ENCODE assay signal across 17 cellular contexts in the genomic region with DNA sequence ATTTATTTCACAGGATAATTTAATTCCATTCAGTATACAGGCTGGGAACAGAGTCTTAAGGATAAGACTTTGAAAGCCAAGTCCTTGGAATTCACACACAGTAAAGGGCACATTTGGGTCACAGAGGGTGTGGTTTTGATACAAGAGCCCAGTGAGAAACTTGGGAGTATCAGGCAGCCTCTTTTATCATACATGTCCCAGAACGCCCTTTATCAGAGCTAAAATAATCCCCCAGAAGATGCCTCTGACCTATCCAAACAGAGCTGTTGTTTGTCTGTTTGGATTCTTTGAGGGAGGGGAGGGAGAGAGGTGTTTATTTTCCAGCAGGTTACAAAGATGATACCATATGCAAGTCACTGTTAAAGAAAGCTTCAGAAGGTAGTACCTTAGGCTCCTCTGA.
DNase-seq lines count a peak whose midpoint lies in the region; ATAC-seq and TF ChIP-seq lines count a peak whose summit lies in the region.
"Had no signal": no experiment of that assay in that cellular context is flagged by ENCODE, and none has a peak within 500 bp of the region (broad histone marks: within the 10 kb centered on the region; RNA-seq: fewer than 3 reads in every experiment).

No MANE protein-coding gene starts in this region.

- no peak overlapping the region for H3K4me2 ChIP-seq in neuronal stem cell (ENCODE audit: insufficient read depth, low read length, poor library complexity, severe bottlenecking)
- H3K4me2 ChIP-seq: GM23338 had no signal

- H3K36me3 ChIP-seq in CD4-positive, alpha-beta memory T cell (ENCODE audit: insufficient read depth, low read length) = peaks cover 81% of the 10 kb centered on the region
- H3K36me3 ChIP-seq in neuronal stem cell (replicated peaks in 1 of 2; ENCODE audit: control insufficient read depth in 2 of 2, insufficient read depth in 2 of 2, low read length in 2 of 2) = no peaks in the 10 kb centered on the region
- H3K36me3 ChIP-seq: pancreas had no signal

- POLR2A ChIA-PET in CD4-positive, alpha-beta memory T cell (lab: Charles Lee; ENCODE audit: partially characterized antibody) = interaction anchor here (1.0 to 4.0 kb wide), 3 partner anchors 10 to 12 kb away, joined by 3 to 15 read pairs (median 4); no protein-coding TSS in a partner anchor

- no peak overlapping the region for H2BK5ac ChIP-seq in neuronal stem cell (ENCODE audit: low read length)

- H3K9ac ChIP-seq in neuronal stem cell (ENCODE audit: low read depth, low read length, poor library complexity) = no peak overlapping the region

- H3K23ac ChIP-seq in neuronal stem cell (ENCODE audit: low read depth, low read length, poor library complexity) = no peak overlapping the region

- no peaks in the 10 kb centered on the region for H3K9me3 ChIP-seq in CD4-positive, alpha-beta memory T cell (ENCODE audit: control insufficient read depth in 1 of 2, low read length in 2 of 2)
- H3K9me3 ChIP-seq in neuronal stem cell (replicated peaks in 1 of 2; ENCODE audit: control insufficient read depth in 2 of 2, insufficient read depth in 1 of 2, low read depth in 1 of 2, low read length in 2 of 2) = no peaks in the 10 kb centered on the region
- H3K9me3 ChIP-seq: pancreas had no signal

- CTCF ChIA-PET in CD4-positive, alpha-beta memory T cell (lab: Charles Lee; ENCODE audit: partially characterized antibody) = interaction anchor here (1.3 to 9.8 kb wide), 2 partner anchors 10 to 15 kb away, joined by 3 to 106 read pairs; no protein-coding TSS in a partner anchor

- no CpG with 5 or more reads among the region's 1 CpG for WGBS in neuronal stem cell (ENCODE audit: extremely low coverage in 2 of 2, insufficient read length in 2 of 2, insufficient replicate concordance in 1 of 2), 2 donors

- H3K4me3 Mint-ChIP-seq in CD4-positive, alpha-beta memory T cell = no peak overlapping the region
- H3K4me3 Mint-ChIP-seq in endothelial cell (ENCODE audit: unreplicated experiment) = no peak overlapping the region
- H3K4me3 Mint-ChIP-seq: activated T-cell treated with anti-CD3 and anti-CD28 coated beads, Interleukin-2, amount 50 U/mL, for 4 hours; GM23338; stimulated activated naive B cell treated with anti-CD40 and anti-IgM and Interleukin-4, amounts not matched to agents 10 μg/mL and 1 μg/mL and 100 μg/mL, for 72 hours had no signal

- H3K18ac ChIP-seq in neuronal stem cell (ENCODE audit: low read length) = no peak overlapping the region

- H4K91ac ChIP-seq in neuronal stem cell (ENCODE audit: low read depth, low read length, poor library complexity) = no peak overlapping the region

- H3K4me1 Mint-ChIP-seq in CD4-positive, alpha-beta memory T cell = peaks cover 15 to 48% (median 26%) of the 10 kb centered on the region in 4 donors
- H3K4me1 Mint-ChIP-seq in endothelial cell (ENCODE audit: unreplicated experiment) = peaks cover 5% of the 10 kb centered on the region

- H2BK12ac ChIP-seq in neuronal stem cell (ENCODE audit: low read length) = no peak overlapping the region

- H3K27ac Mint-ChIP-seq in CD4-positive, alpha-beta memory T cell = peak overlapping the region in 4 of 7 donors; percentile 45 to 84 (median 76)
- H3K27ac Mint-ChIP-seq in endothelial cell (ENCODE audit: unreplicated experiment) = no peak overlapping the region
- H3K27ac Mint-ChIP-seq: GM23338 had no signal

- no peak overlapping the region for H4K8ac ChIP-seq in neuronal stem cell (ENCODE audit: low read depth, low read length)

- no peak overlapping the region for H3K27ac ChIP-seq in CD4-positive, alpha-beta memory T cell (ENCODE audit: low read depth, low read length)
- H3K27ac ChIP-seq in neuronal stem cell (replicated peaks; ENCODE audit: low read length) = no peak overlapping the region

- no peak overlapping the region for H3K4ac ChIP-seq in neuronal stem cell (ENCODE audit: low read length)

- TF ChIP-seq CTCF in endothelial cell (IDR thresholded peaks at IDR 0.05; ENCODE audit: unreplicated experiment) = no peak

- H3K27me3 ChIP-seq in CD4-positive, alpha-beta memory T cell (ENCODE audit: insufficient read depth, low read length) = no peaks in the 10 kb centered on the region
- H3K27me3 ChIP-seq in neuronal stem cell (ENCODE audit: control insufficient read depth in 3 of 3, insufficient read depth in 3 of 3, low read depth in 1 of 3, low read length in 3 of 3) = no peaks in the 10 kb centered on the region
- H3K27me3 ChIP-seq: pancreas had no signal

- H2AK5ac ChIP-seq in neuronal stem cell (ENCODE audit: low read depth, low read length) = no peak overlapping the region

- H2BK120ac ChIP-seq in neuronal stem cell (ENCODE audit: low read depth, low read length) = no peak overlapping the region

- no peaks in the 10 kb centered on the region for H3K27me3 Mint-ChIP-seq in CD4-positive, alpha-beta memory T cell
- H3K27me3 Mint-ChIP-seq in endothelial cell (ENCODE audit: unreplicated experiment) = peaks cover 1% of the 10 kb centered on the region
- H3K27me3 Mint-ChIP-seq: stimulated activated naive B cell treated with anti-CD40 and anti-IgM and Interleukin-4, amounts not matched to agents 10 μg/mL and 1 μg/mL and 100 μg/mL, for 72 hours had no signal

- intact Hi-C loops in CD4-positive, alpha-beta memory T cell (cut with micrococcal nuclease) = no loop called here
- intact Hi-C loops in Right ventricle myocardium superior (cut with DNase I) = no loop called here

- peaks cover 47 to 60% of the 10 kb centered on the region in 2 donors for H3K36me3 Mint-ChIP-seq in CD4-positive, alpha-beta memory T cell
- peaks cover 14% of the 10 kb centered on the region for H3K36me3 Mint-ChIP-seq in endothelial cell (ENCODE audit: low read depth, unreplicated experiment)

- no peak overlapping the region for H3K4me3 ChIP-seq in CD4-positive, alpha-beta memory T cell (ENCODE audit: low read length in 2 of 2)
- no peak overlapping the region for H3K4me3 ChIP-seq in neuronal stem cell (ENCODE audit: low read length in 2 of 2)
- H3K4me3 ChIP-seq: GM23338, pancreas had no signal

- no peak overlapping the region for H2BK15ac ChIP-seq in neuronal stem cell (ENCODE audit: low read length)

- no peaks in the 10 kb centered on the region for H3K79me1 ChIP-seq in neuronal stem cell (ENCODE audit: low read depth, low read length)

- ATAC-seq in Right ventricle myocardium superior (ENCODE audit: poor library complexity) = peak; percentile 33
- ATAC-seq in GM18520 (IDR thresholded peaks at IDR 0.05; ENCODE audit: unreplicated experiment) = no peak
- no peak for ATAC-seq in GM19035 (IDR thresholded peaks at IDR 0.05; ENCODE audit: unreplicated experiment)
- ATAC-seq: activated T-cell treated with anti-CD3 and anti-CD28 coated beads, Interleukin-2, amount 50 U/mL, for 4 hours; GM23338; pancreas had no signal

- peak overlapping the region; percentile 15 for H2AFZ ChIP-seq in neuronal stem cell (ENCODE audit: low read length)
- H2AFZ ChIP-seq: GM23338 had no signal

- peaks cover 56% of the 10 kb centered on the region for H3K4me1 ChIP-seq in CD4-positive, alpha-beta memory T cell (ENCODE audit: insufficient read depth, low read length)
- peaks cover 7 to 17% of the 10 kb centered on the region in 2 donors for H3K4me1 ChIP-seq in neuronal stem cell (ENCODE audit: control insufficient read depth in 2 of 2, insufficient read depth in 1 of 2, low read depth in 1 of 2, low read length in 2 of 2)

- no peaks in the 10 kb centered on the region for H3K9me3 Mint-ChIP-seq in CD4-positive, alpha-beta memory T cell
- no peaks in the 10 kb centered on the region for H3K9me3 Mint-ChIP-seq in endothelial cell (ENCODE audit: unreplicated experiment)
- H3K9me3 Mint-ChIP-seq: activated T-cell treated with anti-CD3 and anti-CD28 coated beads, Interleukin-2, amount 50 U/mL, for 4 hours; GM23338; stimulated activated naive B cell treated with anti-CD40 and anti-IgM and Interleukin-4, amounts not matched to agents 10 μg/mL and 1 μg/mL and 100 μg/mL, for 72 hours had no signal

- no peak overlapping the region for H3K14ac ChIP-seq in neuronal stem cell (ENCODE audit: low read length)

- no peak for DNase-seq in CD4-positive, alpha-beta memory T cell
- DNase-seq in RPMI7951 (ENCODE audit: low read depth) (peak; percentile 35), Right ventricle myocardium superior (no peak), neuronal stem cell (ENCODE audit: low spot score) (no peak), NOMO-1 (lab: John Stamatoyannopoulos, UW; ENCODE audit: unreplicated experiment in 2 of 2) (no peak), endothelial cell (ENCODE audit: low spot score) (no peak)
- DNase-seq: activated T-cell treated with anti-CD3 and anti-CD28 coated beads, Interleukin-2, amount 50 U/mL, for 4 hours; effector memory CD4-positive, alpha-beta T cell; head of caudate nucleus; NCI-H2081; NK-92 treated with Interleukin-12 subunit alpha and Interleukin-12 subunit beta, amount 100 ng/mL, for 24 hours; pancreas; stimulated activated CD4-positive, alpha-beta T cell treated with anti-CD3 and anti-CD28 coated beads, Interleukin-2, amount 100 ng/mL, for 48 hours; stimulated activated naive B cell treated with anti-CD40 and anti-IgM and Interleukin-4, amounts not matched to agents 10 μg/mL and 1 μg/mL and 100 μg/mL, for 72 hours had no signal
